23 cellular contexts compared by ENCODE assay signal in the genomic region with DNA sequence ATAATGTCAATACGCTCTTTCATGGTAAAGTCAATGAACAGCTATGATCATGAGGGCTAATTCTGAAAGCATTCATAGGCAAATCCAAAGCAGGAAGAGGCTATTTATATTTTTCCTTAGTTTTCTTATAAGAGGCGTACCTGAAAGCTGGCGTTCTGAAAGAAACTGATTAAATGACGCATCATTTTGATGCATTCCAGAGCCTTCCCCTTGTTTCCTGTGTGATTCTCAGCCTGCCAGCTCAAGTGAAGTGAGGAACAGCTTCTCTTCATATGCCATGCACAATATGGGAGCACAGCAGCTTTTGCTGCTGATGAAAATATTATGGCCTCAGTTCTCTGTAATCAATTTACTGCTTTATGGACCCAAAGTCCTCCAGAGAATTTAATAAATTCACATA.
DNase-seq lines count a peak whose midpoint lies in the region; ATAC-seq and TF ChIP-seq lines count a peak whose summit lies in the region.
"Had no signal": no experiment of that assay in that cellular context is flagged by ENCODE, and none has a peak within 500 bp of the region (broad histone marks: within the 10 kb centered on the region; RNA-seq: fewer than 3 reads in every experiment).

No MANE protein-coding gene starts in this region.

- TF ChIP-seq CTCF in OCI-LY3 (IDR thresholded peaks at IDR 0.05; ENCODE audit: low read depth, low read length) (no peak), foreskin keratinocyte (conservative IDR thresholded peaks at IDR 0.05) (no peak)

- H3K9me3 ChIP-seq in OCI-LY3 (ENCODE audit: insufficient read depth, low read length): no peaks in the 10 kb centered on the region
- no peaks in the 10 kb centered on the region for H3K9me3 ChIP-seq in SK-N-MC (ENCODE audit: low read depth, low read length)
- H3K9me3 ChIP-seq: BE2C, Peyer's patch had no signal

- H3K4me3 ChIP-seq in OCI-LY3 (ENCODE audit: low read length) (no peak overlapping the region), SK-N-MC (peak overlapping the region; percentile 47)
- H3K4me3 ChIP-seq: Peyer's patch had no signal

- H4K20me1 ChIP-seq in OCI-LY3 (ENCODE audit: insufficient read depth, low read length): no peaks in the 10 kb centered on the region

- no peak overlapping the region for H3K27ac ChIP-seq in OCI-LY3 (ENCODE audit: low read length)
- peak overlapping the region; percentile 100 for H3K27ac ChIP-seq in SK-N-MC
- H3K27ac ChIP-seq in foreskin keratinocyte: no peak overlapping the region
- H3K27ac ChIP-seq: Peyer's patch had no signal

- H3K9ac ChIP-seq in OCI-LY3 (ENCODE audit: low read length): no peak overlapping the region
- H3K9ac ChIP-seq in SK-N-MC (ENCODE audit: insufficient read length): peak overlapping the region; percentile 88

- DNase-seq in GM03348 (ENCODE audit: low spot score): peak; percentile 15
- no peak for DNase-seq in SK-N-MC (ENCODE audit: low read depth, low spot score)
- DNase-seq in foreskin keratinocyte: no peak
- no peak for DNase-seq in kidney glomerular epithelial cell (lab: John Stamatoyannopoulos, UW)
- DNase-seq in NCI-H1694 (lab: John Stamatoyannopoulos, UW): no peak
- no peak for DNase-seq in islet precursor cell
- DNase-seq: ACHN; BE2C; CD8-positive, alpha-beta memory T cell; DMS 273 treated with DMSO at 0.1 percent for 48 hours; DMS79; H9; KBM-7; NCI-H1048; NCI-H1417 treated with DMSO at 0.1 percent for 48 hours; NCI-H187 treated with DMSO at 0.1 percent for 48 hours; NCI-H524; NCI-H748 treated with DMSO at 0.1 percent for 48 hours; NK-92 treated with Interleukin-12 subunit alpha and Interleukin-12 subunit beta, amount 100 ng/mL, for 24 hours; Peyer's patch; T-helper 1 cell had no signal

- no peaks in the 10 kb centered on the region for H3K4me1 ChIP-seq in OCI-LY3 (ENCODE audit: low read length)
- H3K4me1 ChIP-seq in foreskin keratinocyte: no peaks in the 10 kb centered on the region
- H3K4me1 ChIP-seq: Peyer's patch had no signal

- ATAC-seq in foreskin keratinocyte (peak; percentile 57), GM18870 (IDR thresholded peaks at IDR 0.05; ENCODE audit: unreplicated experiment) (no peak)

- H3K4me2 ChIP-seq in OCI-LY3 (ENCODE audit: low read length): no peak overlapping the region

- H3K27me3 ChIP-seq in OCI-LY3 (ENCODE audit: low read depth, low read length) (peaks cover 18% of the 10 kb centered on the region), foreskin keratinocyte (peaks cover 3% of the 10 kb centered on the region)
- H3K27me3 ChIP-seq: BE2C had no signal

- no peaks in the 10 kb centered on the region for H3K79me2 ChIP-seq in OCI-LY3 (ENCODE audit: low read length)

- H2AFZ ChIP-seq in OCI-LY3 (ENCODE audit: low read depth, low read length): peak overlapping the region; percentile 25; the same call in 1 of the 2 replicates

- H3K36me3 ChIP-seq in OCI-LY3 (replicated peaks; ENCODE audit: low read depth, low read length) (no peaks in the 10 kb centered on the region), SK-N-MC (ENCODE audit: insufficient read depth, low read length) (no peaks in the 10 kb centered on the region)
- H3K36me3 ChIP-seq: BE2C, Peyer's patch had no signal
